In the genomic region with DNA sequence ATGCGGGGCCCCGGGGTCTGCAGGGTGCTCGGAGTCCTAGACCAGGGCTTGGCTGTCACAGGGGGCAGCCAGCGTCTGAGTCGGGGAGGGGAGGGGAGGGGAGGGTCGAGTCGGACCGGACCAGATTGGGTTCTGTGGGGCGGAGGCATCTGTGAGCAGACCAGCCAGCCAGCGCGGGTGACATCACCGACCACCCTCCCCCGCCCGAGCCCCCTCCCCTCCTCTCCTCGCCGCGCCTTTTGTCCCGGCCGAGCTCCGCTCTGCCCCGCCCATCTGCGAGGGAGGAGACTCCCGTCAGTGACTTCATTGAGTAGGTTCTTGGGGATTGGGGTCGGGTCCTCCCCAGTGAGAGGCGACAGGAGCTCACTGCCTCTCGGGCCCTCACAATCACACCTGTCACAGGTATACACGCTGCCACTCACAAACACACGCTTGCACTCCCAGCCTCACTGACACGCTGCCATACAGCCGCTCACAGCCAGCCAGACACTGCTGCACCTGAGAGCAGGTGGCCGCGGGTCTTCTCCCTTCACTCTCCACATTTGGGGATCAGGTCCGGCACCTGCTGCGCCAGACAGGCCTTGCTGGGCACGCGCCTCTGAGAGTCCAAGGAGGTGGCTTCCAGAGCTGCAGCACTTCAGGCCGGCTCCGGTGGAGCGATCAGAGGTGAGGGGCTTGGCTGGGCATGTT, we compare ENCODE assay signal across 1 cellular context.
A peak's percentile ranks its signal among the peaks of the same experiment; 100 is the strongest.
TF ChIP-seq lines count a peak whose summit lies in the region.

No MANE protein-coding gene starts in this region.

TF ChIP-seq in HEK293, 187 proteins besides CTCF, POLR2A, EP300 and RAD21 (continued from another document):
- TF ChIP-seq, protein P1, sequence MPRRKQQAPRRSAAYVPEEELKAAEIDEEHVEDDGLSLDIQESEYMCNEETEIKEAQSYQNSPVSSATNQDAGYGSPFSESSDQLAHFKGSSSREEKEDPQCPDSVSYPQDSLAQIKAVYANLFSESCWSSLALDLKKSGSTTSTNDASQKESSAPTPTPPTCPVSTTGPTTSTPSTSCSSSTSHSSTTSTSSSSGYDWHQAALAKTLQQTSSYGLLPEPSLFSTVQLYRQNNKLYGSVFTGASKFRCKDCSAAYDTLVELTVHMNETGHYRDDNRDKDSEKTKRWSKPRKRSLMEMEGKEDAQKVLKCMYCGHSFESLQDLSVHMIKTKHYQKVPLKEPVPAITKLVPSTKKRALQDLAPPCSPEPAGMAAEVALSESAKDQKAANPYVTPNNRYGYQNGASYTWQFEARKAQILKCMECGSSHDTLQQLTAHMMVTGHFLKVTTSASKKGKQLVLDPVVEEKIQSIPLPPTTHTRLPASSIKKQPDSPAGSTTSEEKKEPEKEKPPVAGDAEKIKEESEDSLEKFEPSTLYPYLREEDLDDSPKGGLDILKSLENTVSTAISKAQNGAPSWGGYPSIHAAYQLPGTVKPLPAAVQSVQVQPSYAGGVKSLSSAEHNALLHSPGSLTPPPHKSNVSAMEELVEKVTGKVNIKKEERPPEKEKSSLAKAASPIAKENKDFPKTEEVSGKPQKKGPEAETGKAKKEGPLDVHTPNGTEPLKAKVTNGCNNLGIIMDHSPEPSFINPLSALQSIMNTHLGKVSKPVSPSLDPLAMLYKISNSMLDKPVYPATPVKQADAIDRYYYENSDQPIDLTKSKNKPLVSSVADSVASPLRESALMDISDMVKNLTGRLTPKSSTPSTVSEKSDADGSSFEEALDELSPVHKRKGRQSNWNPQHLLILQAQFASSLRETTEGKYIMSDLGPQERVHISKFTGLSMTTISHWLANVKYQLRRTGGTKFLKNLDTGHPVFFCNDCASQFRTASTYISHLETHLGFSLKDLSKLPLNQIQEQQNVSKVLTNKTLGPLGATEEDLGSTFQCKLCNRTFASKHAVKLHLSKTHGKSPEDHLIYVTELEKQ (tag by site-specific recombination; IDR thresholded peaks at IDR 0.05; ENCODE audit: borderline replicate concordance) = no peak
- TF ChIP-seq SP2 (tag by site-specific recombination; IDR thresholded peaks at IDR 0.05) = peak; percentile 25; the same call in 1 of the 2 replicates
